In the genomic region with DNA sequence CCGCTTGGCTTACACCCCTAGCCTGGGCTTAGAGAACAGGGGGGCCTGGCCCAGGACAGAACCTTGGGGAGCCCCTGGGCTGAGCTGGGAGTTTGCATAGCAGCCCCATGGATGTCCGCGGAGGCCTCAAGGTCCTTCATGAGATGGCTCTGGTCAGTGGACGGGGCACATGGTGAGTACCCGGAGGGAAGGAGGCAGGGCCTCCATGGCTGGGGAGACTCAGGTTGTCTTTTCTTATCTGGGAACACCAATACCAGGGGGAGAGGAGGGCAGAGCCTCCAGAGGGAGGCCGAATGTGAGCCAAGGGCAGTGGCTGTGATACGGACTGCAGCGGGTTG, we compare ENCODE assay signal across 18 cellular contexts.
DNase-seq lines count a peak whose midpoint lies in the region; ATAC-seq and TF ChIP-seq lines count a peak whose summit lies in the region.
"Had no signal": no experiment of that assay in that cellular context is flagged by ENCODE, and none has a peak within 500 bp of the region (broad histone marks: within the 10 kb centered on the region; RNA-seq: fewer than 3 reads in every experiment).

No MANE protein-coding gene starts in this region.

- POLR2A ChIA-PET in Panc1 (lab: Charles Lee) = no interaction called here

- no peak overlapping the region for H3K4me3 ChIP-seq in Panc1 (ENCODE audit: low read depth in 2 of 2, low read length in 2 of 2)
- H3K4me3 ChIP-seq: BLaER1, GM12878, GM23248, HAP-1 had no signal

- H3K27me3 Mint-ChIP-seq in stimulated activated memory B cell treated with anti-CD40 and anti-IgM and Interleukin-4, amounts not matched to agents 10 μg/mL and 1 μg/mL and 100 μg/mL, for 72 hours = no peaks in the 10 kb centered on the region
- H3K27me3 Mint-ChIP-seq in activated T-helper 17 cell treated with anti-CD3 and anti-CD28 coated beads, Interleukin-2, amount 50 U/mL, for 72 hours = no peaks in the 10 kb centered on the region
- H3K27me3 Mint-ChIP-seq: CD4-positive, alpha-beta memory T cell had no signal

- no peaks in the 10 kb centered on the region for H3K4me1 ChIP-seq in Panc1 (ENCODE audit: control insufficient read depth, insufficient read depth, low read length)
- H3K4me1 ChIP-seq: HAP-1 had no signal

- no peak for TF ChIP-seq CTCF in Panc1 (IDR thresholded peaks at IDR 0.05)
- TF ChIP-seq CTCF in omental fat pad (IDR thresholded peaks at IDR 0.05) = no peak

- no peaks in the 10 kb centered on the region for H3K36me3 ChIP-seq in Panc1 (ENCODE audit: control insufficient read depth, insufficient read depth, low read length)
- H3K36me3 ChIP-seq: BLaER1, HAP-1 had no signal

- no peaks in the 10 kb centered on the region for H3K4me1 Mint-ChIP-seq in stimulated activated memory B cell treated with anti-CD40 and anti-IgM and Interleukin-4, amounts not matched to agents 10 μg/mL and 1 μg/mL and 100 μg/mL, for 72 hours
- H3K4me1 Mint-ChIP-seq in activated T-helper 17 cell treated with anti-CD3 and anti-CD28 coated beads, Interleukin-2, amount 50 U/mL, for 72 hours = no peaks in the 10 kb centered on the region
- H3K4me1 Mint-ChIP-seq: CD14-positive monocyte; CD4-positive, alpha-beta memory T cell had no signal

- BruUV-seq in Panc1 (replicated peaks; lab: Mats Ljungman, UMichigan) = no TSS peak

- H3K27me3 ChIP-seq in Panc1 (ENCODE audit: control insufficient read depth, insufficient read depth, low read length) = no peaks in the 10 kb centered on the region
- H3K27me3 ChIP-seq: BLaER1 had no signal

- no peak overlapping the region for H3K27ac ChIP-seq in Panc1 (ENCODE audit: low read length)
- H3K27ac ChIP-seq: BLaER1, GM23248 had no signal

- no peak overlapping the region for H3K4me3 Mint-ChIP-seq in stimulated activated memory B cell treated with anti-CD40 and anti-IgM and Interleukin-4, amounts not matched to agents 10 μg/mL and 1 μg/mL and 100 μg/mL, for 72 hours
- H3K4me3 Mint-ChIP-seq in activated T-helper 17 cell treated with anti-CD3 and anti-CD28 coated beads, Interleukin-2, amount 50 U/mL, for 72 hours = no peak overlapping the region
- H3K4me3 Mint-ChIP-seq: CD14-positive monocyte; CD4-positive, alpha-beta memory T cell had no signal

- intact Hi-C loops in Panc1 (cut with micrococcal nuclease; ENCODE audit: unreplicated experiment) = no loop called here

- ATAC-seq in Panc1 (peak; percentile 28), esophagus mucosa (peak; percentile 14), omental fat pad (ENCODE audit: low FRiP score) (peak; percentile 30)
- ATAC-seq in stimulated activated memory B cell treated with anti-CD40 and anti-IgM and Interleukin-4, amounts not matched to agents 10 μg/mL and 1 μg/mL and 100 μg/mL, for 72 hours = peak; percentile 4
- no peak for ATAC-seq in activated T-helper 17 cell treated with anti-CD3 and anti-CD28 coated beads, Interleukin-2, amount 50 U/mL, for 72 hours (replicated peaks)
- ATAC-seq: GM12878 had no signal

- no peaks in the 10 kb centered on the region for H3K9me3 ChIP-seq in Panc1 (ENCODE audit: control insufficient read depth, insufficient read depth, low read depth, low read length)
- H3K9me3 ChIP-seq: BLaER1, HAP-1 had no signal

- in situ Hi-C loops in Panc1 (cut with HindIII; ENCODE audit: low pct_unique_long_range_greater_than_20kb, low sequenced_read_pairs) = no loop called here

- DNase-seq in Panc1 (ENCODE audit: low read depth, low spot score) = no peak
- no peak for DNase-seq in omental fat pad (ENCODE audit: low spot score)
- DNase-seq in activated CD8-positive, alpha-beta memory T cell treated with anti-CD3 and anti-CD28 coated beads for 24 hours = no peak
- no peak for DNase-seq in pons (ENCODE audit: low spot score)
- DNase-seq in activated effector memory CD4-positive, alpha-beta T cell treated with anti-CD3 and anti-CD28 coated beads, Interleukin-2, amount 50 U/mL, for 16 hours = no peak
- DNase-seq: 8988T, Calu3, DMS79 treated with DMSO at 0.1 percent for 48 hours, GF-D8, GM23248 had no signal

- no peaks in the 10 kb centered on the region for H3K9me3 Mint-ChIP-seq in stimulated activated memory B cell treated with anti-CD40 and anti-IgM and Interleukin-4, amounts not matched to agents 10 μg/mL and 1 μg/mL and 100 μg/mL, for 72 hours
- no peaks in the 10 kb centered on the region for H3K9me3 Mint-ChIP-seq in activated T-helper 17 cell treated with anti-CD3 and anti-CD28 coated beads, Interleukin-2, amount 50 U/mL, for 72 hours
- H3K9me3 Mint-ChIP-seq: CD4-positive, alpha-beta memory T cell had no signal

- CTCF ChIA-PET in Panc1 (lab: Charles Lee) = no interaction called here

- no peak overlapping the region for H3K27ac Mint-ChIP-seq in stimulated activated memory B cell treated with anti-CD40 and anti-IgM and Interleukin-4, amounts not matched to agents 10 μg/mL and 1 μg/mL and 100 μg/mL, for 72 hours
- no peak overlapping the region for H3K27ac Mint-ChIP-seq in activated T-helper 17 cell treated with anti-CD3 and anti-CD28 coated beads, Interleukin-2, amount 50 U/mL, for 72 hours
- H3K27ac Mint-ChIP-seq: CD14-positive monocyte had no signal

- H3K36me3 Mint-ChIP-seq in stimulated activated memory B cell treated with anti-CD40 and anti-IgM and Interleukin-4, amounts not matched to agents 10 μg/mL and 1 μg/mL and 100 μg/mL, for 72 hours = peaks cover 3% of the 10 kb centered on the region
- H3K36me3 Mint-ChIP-seq in activated T-helper 17 cell treated with anti-CD3 and anti-CD28 coated beads, Interleukin-2, amount 50 U/mL, for 72 hours (ENCODE audit: low read depth) = no peaks in the 10 kb centered on the region
- H3K36me3 Mint-ChIP-seq: CD14-positive monocyte; CD4-positive, alpha-beta memory T cell had no signal
